ENCODE assay signal across 8 cellular contexts in genomic region chr11:12235549-12235944, GRCh38.
A peak's percentile ranks its signal among the peaks of the same experiment; 100 is the strongest.
DNase-seq lines count a peak whose midpoint lies in the region; ATAC-seq lines count a peak whose summit lies in the region.

No MANE protein-coding gene starts in this region.

- in situ Hi-C loops in KBM-7 (cut with MboI; ENCODE audit: low pct_unique_long_range_greater_than_20kb, low sequenced_read_pairs), result no loop called here

- peaks cover 9 to 10% of the 10 kb centered on the region in 2 donors for H3K4me1 ChIP-seq in naive thymus-derived CD4-positive, alpha-beta T cell (ENCODE audit: control insufficient read depth in 2 of 2, insufficient read depth in 2 of 2, low read length in 2 of 2)

- H3K4me3 ChIP-seq in naive thymus-derived CD4-positive, alpha-beta T cell (ENCODE audit: low read length), result no peak overlapping the region

- intact Hi-C loops in naive thymus-derived CD4-positive, alpha-beta T cell (cut with micrococcal nuclease), result loop anchor here in 1 of 2 donors (1.0 to 2.0 kb wide), 2 partner anchors 39 to 119 kb away; no protein-coding TSS in a partner anchor

- peaks cover 17 to 37% (median 20%) of the 10 kb centered on the region in 7 donors for H3K4me1 Mint-ChIP-seq in naive thymus-derived CD4-positive, alpha-beta T cell

- peak overlapping the region; percentile 27 to 95 (median 77) for H3K27ac Mint-ChIP-seq in naive thymus-derived CD4-positive, alpha-beta T cell

- H3K36me3 ChIP-seq in naive thymus-derived CD4-positive, alpha-beta T cell (ENCODE audit: control insufficient read depth in 2 of 3, insufficient read depth in 3 of 3, low read length in 3 of 3), result no peaks in the 10 kb centered on the region

- H3K9me3 Mint-ChIP-seq in naive thymus-derived CD4-positive, alpha-beta T cell, result no peaks in the 10 kb centered on the region

- ATAC-seq in HG03354 (IDR thresholded peaks at IDR 0.05; ENCODE audit: poor library complexity, severe bottlenecking, unreplicated experiment) (peak; percentile 18), HG03520 (IDR thresholded peaks at IDR 0.05; ENCODE audit: unreplicated experiment) (no peak), GM21723 (IDR thresholded peaks at IDR 0.05; ENCODE audit: unreplicated experiment) (no peak), GM18868 (IDR thresholded peaks at IDR 0.05; ENCODE audit: unreplicated experiment) (no peak)
- ATAC-seq in naive thymus-derived CD4-positive, alpha-beta T cell, result peak; percentile 15

- no peaks in the 10 kb centered on the region for H3K27me3 ChIP-seq in naive thymus-derived CD4-positive, alpha-beta T cell (ENCODE audit: control insufficient read depth in 2 of 2, insufficient read depth in 2 of 2, low read length in 2 of 2)

- H3K27ac ChIP-seq in naive thymus-derived CD4-positive, alpha-beta T cell (ENCODE audit: low read depth, low read length), result no peak overlapping the region

- peak overlapping the region in 8 of 10 donors; percentile 21 to 80 (median 68) for H3K4me3 Mint-ChIP-seq in naive thymus-derived CD4-positive, alpha-beta T cell

- POLR2A ChIA-PET in naive thymus-derived CD4-positive, alpha-beta T cell (lab: Charles Lee), result interaction anchor here (0.9 to 1.7 kb wide), 2 partner anchors 11 to 150 kb away, joined by 3 to 9 read pairs; no protein-coding TSS in a partner anchor

- DNase-seq in ELR (ENCODE audit: low read depth), result peak; percentile 52
- peak; percentile 30 for DNase-seq in astrocyte of the hippocampus (ENCODE audit: low read depth, low spot score)
- no peak for DNase-seq in naive thymus-derived CD4-positive, alpha-beta T cell
- DNase-seq in KBM-7, result no peak

- H3K36me3 Mint-ChIP-seq in naive thymus-derived CD4-positive, alpha-beta T cell, result peaks cover 0 to 36% (median 2%) of the 10 kb centered on the region in 5 donors

- CTCF ChIA-PET in naive thymus-derived CD4-positive, alpha-beta T cell (lab: Charles Lee), result interaction anchor here (0.6 to 5.5 kb wide), 24 partner anchors 8 to 189 kb away, joined by 3 to 67 read pairs (median 4); no protein-coding TSS in a partner anchor

- H3K27me3 Mint-ChIP-seq in naive thymus-derived CD4-positive, alpha-beta T cell, result no peaks in the 10 kb centered on the region

- no peaks in the 10 kb centered on the region for H3K9me3 ChIP-seq in naive thymus-derived CD4-positive, alpha-beta T cell (ENCODE audit: control insufficient read depth in 2 of 3, low read length in 3 of 3)

Comparison
In these comparisons a context has a peak if more than half of its experiments do, and no peak if none do; other contexts are left out.
1. DNase-seq: peak in ELR (single experiment) and astrocyte of the hippocampus (single experiment); none in naive thymus-derived CD4-positive, alpha-beta T cell (0 of 9) and KBM-7 (single experiment).
2. ATAC-seq: peak in HG03354 (single experiment) and naive thymus-derived CD4-positive, alpha-beta T cell (single experiment); none in HG03520 (single experiment), GM21723 (single experiment) and GM18868 (single experiment).